In the genomic region with DNA sequence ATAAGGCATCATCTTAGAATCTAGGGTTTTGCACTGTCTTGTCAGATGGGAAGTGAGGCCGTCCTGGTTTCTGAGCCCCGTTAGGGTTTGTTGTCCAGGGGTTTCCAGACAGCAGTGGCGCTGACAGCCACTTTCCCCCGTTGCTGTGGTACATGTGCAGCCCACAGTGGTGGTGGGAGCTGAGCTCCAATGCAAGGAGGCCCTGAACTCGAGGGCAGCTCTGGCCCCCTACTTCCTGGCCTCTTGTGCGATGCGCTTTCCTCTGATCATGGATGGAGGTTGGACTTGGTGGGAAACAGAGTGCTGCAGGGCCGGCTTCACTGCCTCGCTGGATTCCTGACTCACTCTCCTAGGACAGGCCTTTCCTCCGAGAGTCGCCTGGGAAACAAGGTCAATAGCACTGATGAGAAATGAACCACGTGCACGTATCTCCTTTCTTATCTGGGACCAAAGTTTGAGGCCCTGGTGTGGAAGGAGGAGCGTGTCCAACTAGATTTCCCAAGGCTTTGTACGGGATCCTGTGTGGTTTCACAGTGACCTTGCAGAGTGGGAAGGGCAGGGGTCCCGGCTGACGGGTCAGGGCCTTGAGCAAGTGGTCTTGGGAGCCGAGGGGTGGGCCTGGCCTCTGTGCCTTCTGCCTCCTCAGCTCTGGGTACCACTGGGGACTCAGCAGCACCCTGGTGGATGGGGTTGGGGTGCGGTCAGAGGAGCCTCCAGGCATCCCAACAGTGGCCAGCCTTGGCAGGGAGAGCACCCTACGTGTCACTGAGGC, we compare ENCODE assay signal across 1 cellular context.
TF ChIP-seq lines count a peak whose summit lies in the region.

No MANE protein-coding gene starts in this region.

TF ChIP-seq in HepG2, 621 proteins besides CTCF, POLR2A, EP300 and RAD21 (continued from another document and continues in another):
- TF ChIP-seq, protein P1, sequence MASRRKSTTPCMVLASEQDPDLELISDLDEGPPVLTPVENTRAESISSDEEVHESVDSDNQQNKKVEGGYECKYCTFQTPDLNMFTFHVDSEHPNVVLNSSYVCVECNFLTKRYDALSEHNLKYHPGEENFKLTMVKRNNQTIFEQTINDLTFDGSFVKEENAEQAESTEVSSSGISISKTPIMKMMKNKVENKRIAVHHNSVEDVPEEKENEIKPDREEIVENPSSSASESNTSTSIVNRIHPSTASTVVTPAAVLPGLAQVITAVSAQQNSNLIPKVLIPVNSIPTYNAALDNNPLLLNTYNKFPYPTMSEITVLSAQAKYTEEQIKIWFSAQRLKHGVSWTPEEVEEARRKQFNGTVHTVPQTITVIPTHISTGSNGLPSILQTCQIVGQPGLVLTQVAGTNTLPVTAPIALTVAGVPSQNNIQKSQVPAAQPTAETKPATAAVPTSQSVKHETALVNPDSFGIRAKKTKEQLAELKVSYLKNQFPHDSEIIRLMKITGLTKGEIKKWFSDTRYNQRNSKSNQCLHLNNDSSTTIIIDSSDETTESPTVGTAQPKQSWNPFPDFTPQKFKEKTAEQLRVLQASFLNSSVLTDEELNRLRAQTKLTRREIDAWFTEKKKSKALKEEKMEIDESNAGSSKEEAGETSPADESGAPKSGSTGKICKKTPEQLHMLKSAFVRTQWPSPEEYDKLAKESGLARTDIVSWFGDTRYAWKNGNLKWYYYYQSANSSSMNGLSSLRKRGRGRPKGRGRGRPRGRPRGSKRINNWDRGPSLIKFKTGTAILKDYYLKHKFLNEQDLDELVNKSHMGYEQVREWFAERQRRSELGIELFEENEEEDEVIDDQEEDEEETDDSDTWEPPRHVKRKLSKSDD (CRISPR knock-in tag; IDR thresholded peaks at IDR 0.05; ENCODE audit: low read depth) = peak; percentile 82; the same call in 1 of the 2 replicates
- TF ChIP-seq SKI (IDR thresholded peaks at IDR 0.05; ENCODE audit: partially characterized antibody) (peak; percentile 41), NR2F1 (CRISPR knock-in tag; IDR thresholded peaks at IDR 0.05) (peak; percentile 38 to 51; a peak in 3 of 4 replicates), ZNF792 (CRISPR knock-in tag; IDR thresholded peaks at IDR 0.05) (0 out of 2 replicates have a peak, but pooled peaks have one; percentile 27), NR2C2 (CRISPR knock-in tag; IDR thresholded peaks at IDR 0.05; ENCODE audit: borderline replicate concordance) (peak; percentile 77; the same call in 1 of the 2 replicates), HOXD1 (CRISPR knock-in tag; IDR thresholded peaks at IDR 0.05) (peak; percentile 16; the same call in 1 of the 2 replicates), HDAC1 (CRISPR knock-in tag; IDR thresholded peaks at IDR 0.05) (peak; percentile 75; the same call in 1 of the 2 replicates), ZMYM2 (CRISPR knock-in tag; IDR thresholded peaks at IDR 0.05) (peak; percentile 76), NR2F2 (IDR thresholded peaks at IDR 0.05; ENCODE audit: borderline replicate concordance, low read depth) (peak; percentile 57; the same call in 1 of the 2 replicates), CENPT (CRISPR knock-in tag; IDR thresholded peaks at IDR 0.05; ENCODE audit: low read depth) (0 out of 2 replicates have a peak, but pooled peaks have one; percentile 48), RXRA (CRISPR knock-in tag; IDR thresholded peaks at IDR 0.05) (peak; percentile 65), HDAC2 (CRISPR knock-in tag; IDR thresholded peaks at IDR 0.05) (peak; percentile 69), ZNF556 (CRISPR knock-in tag; IDR thresholded peaks at IDR 0.05; ENCODE audit: borderline replicate concordance) (no peak), KDM3A (CRISPR knock-in tag; IDR thresholded peaks at IDR 0.05; ENCODE audit: low read depth) (peak; percentile 72; the same call in 1 of the 2 replicates), MTA1 (CRISPR knock-in tag; IDR thresholded peaks at IDR 0.05; ENCODE audit: borderline replicate concordance) (peak; percentile 86; the same call in 1 of the 2 replicates), CEBPB (IDR thresholded peaks at IDR 0.05; ENCODE audit: borderline replicate concordance, low read depth, low read length) (peak; percentile 22; the same call in 1 of the 2 replicates), FOXJ3 (CRISPR knock-in tag; IDR thresholded peaks at IDR 0.05; ENCODE audit: borderline replicate concordance) (0 out of 2 replicates have a peak, but pooled peaks have one; percentile 21)
- TF ChIP-seq, protein P2, sequence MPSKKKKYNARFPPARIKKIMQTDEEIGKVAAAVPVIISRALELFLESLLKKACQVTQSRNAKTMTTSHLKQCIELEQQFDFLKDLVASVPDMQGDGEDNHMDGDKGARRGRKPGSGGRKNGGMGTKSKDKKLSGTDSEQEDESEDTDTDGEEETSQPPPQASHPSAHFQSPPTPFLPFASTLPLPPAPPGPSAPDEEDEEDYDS (CRISPR knock-in tag; IDR thresholded peaks at IDR 0.05) = peak; percentile 16; the same call in 1 of the 2 replicates
- TF ChIP-seq, protein P3, sequence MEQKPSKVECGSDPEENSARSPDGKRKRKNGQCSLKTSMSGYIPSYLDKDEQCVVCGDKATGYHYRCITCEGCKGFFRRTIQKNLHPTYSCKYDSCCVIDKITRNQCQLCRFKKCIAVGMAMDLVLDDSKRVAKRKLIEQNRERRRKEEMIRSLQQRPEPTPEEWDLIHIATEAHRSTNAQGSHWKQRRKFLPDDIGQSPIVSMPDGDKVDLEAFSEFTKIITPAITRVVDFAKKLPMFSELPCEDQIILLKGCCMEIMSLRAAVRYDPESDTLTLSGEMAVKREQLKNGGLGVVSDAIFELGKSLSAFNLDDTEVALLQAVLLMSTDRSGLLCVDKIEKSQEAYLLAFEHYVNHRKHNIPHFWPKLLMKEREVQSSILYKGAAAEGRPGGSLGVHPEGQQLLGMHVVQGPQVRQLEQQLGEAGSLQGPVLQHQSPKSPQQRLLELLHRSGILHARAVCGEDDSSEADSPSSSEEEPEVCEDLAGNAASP (CRISPR knock-in tag; IDR thresholded peaks at IDR 0.05; ENCODE audit: borderline replicate concordance) = peak; percentile 34; the same call in 1 of the 2 replicates
- TF ChIP-seq, protein P4, sequence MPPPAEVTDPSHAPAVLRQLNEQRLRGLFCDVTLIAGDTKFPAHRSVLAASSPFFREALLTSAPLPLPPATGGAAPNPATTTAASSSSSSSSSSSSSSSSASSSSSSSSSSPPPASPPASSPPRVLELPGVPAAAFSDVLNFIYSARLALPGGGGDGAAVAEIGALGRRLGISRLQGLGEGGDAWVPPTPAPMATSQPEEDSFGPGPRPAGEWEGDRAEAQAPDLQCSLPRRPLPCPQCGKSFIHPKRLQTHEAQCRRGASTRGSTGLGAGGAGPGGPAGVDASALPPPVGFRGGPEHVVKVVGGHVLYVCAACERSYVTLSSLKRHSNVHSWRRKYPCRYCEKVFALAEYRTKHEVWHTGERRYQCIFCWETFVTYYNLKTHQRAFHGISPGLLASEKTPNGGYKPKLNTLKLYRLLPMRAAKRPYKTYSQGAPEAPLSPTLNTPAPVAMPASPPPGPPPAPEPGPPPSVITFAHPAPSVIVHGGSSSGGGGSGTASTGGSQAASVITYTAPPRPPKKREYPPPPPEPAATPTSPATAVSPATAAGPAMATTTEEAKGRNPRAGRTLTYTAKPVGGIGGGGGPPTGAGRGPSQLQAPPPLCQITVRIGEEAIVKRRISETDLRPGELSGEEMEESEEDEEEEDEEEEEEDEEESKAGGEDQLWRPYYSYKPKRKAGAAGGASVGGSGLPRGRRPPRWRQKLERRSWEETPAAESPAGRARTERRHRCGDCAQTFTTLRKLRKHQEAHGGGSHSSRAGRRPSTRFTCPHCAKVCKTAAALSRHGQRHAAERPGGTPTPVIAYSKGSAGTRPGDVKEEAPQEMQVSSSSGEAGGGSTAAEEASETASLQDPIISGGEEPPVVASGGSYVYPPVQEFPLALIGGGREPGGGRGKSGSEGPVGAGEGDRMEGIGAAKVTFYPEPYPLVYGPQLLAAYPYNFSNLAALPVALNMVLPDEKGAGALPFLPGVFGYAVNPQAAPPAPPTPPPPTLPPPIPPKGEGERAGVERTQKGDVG (CRISPR knock-in tag; IDR thresholded peaks at IDR 0.05; ENCODE audit: borderline replicate concordance) = peak; percentile 61; the same call in 1 of the 2 replicates
- TF ChIP-seq, protein P5, sequence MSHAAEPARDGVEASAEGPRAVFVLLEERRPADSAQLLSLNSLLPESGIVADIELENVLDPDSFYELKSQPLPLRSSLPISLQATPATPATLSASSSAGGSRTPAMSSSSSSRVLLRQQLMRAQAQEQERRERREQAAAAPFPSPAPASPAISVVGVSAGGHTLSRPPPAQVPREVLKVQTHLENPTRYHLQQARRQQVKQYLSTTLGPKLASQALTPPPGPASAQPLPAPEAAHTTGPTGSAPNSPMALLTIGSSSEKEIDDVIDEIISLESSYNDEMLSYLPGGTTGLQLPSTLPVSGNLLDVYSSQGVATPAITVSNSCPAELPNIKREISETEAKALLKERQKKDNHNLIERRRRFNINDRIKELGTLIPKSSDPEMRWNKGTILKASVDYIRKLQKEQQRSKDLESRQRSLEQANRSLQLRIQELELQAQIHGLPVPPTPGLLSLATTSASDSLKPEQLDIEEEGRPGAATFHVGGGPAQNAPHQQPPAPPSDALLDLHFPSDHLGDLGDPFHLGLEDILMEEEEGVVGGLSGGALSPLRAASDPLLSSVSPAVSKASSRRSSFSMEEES (CRISPR knock-in tag; IDR thresholded peaks at IDR 0.05) = peak; percentile 82
- TF ChIP-seq, protein P6, sequence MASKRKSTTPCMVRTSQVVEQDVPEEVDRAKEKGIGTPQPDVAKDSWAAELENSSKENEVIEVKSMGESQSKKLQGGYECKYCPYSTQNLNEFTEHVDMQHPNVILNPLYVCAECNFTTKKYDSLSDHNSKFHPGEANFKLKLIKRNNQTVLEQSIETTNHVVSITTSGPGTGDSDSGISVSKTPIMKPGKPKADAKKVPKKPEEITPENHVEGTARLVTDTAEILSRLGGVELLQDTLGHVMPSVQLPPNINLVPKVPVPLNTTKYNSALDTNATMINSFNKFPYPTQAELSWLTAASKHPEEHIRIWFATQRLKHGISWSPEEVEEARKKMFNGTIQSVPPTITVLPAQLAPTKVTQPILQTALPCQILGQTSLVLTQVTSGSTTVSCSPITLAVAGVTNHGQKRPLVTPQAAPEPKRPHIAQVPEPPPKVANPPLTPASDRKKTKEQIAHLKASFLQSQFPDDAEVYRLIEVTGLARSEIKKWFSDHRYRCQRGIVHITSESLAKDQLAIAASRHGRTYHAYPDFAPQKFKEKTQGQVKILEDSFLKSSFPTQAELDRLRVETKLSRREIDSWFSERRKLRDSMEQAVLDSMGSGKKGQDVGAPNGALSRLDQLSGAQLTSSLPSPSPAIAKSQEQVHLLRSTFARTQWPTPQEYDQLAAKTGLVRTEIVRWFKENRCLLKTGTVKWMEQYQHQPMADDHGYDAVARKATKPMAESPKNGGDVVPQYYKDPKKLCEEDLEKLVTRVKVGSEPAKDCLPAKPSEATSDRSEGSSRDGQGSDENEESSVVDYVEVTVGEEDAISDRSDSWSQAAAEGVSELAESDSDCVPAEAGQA (IDR thresholded peaks at IDR 0.05; ENCODE audit: low read depth) = no peak
- TF ChIP-seq, protein P6 (CRISPR knock-in tag; IDR thresholded peaks at IDR 0.05; ENCODE audit: borderline replicate concordance) = no peak
- TF ChIP-seq, protein P7, sequence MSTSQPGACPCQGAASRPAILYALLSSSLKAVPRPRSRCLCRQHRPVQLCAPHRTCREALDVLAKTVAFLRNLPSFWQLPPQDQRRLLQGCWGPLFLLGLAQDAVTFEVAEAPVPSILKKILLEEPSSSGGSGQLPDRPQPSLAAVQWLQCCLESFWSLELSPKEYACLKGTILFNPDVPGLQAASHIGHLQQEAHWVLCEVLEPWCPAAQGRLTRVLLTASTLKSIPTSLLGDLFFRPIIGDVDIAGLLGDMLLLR (CRISPR knock-in tag; IDR thresholded peaks at IDR 0.05) = peak; percentile 67; the same call in 1 of the 2 replicates
- TF ChIP-seq, protein P8, sequence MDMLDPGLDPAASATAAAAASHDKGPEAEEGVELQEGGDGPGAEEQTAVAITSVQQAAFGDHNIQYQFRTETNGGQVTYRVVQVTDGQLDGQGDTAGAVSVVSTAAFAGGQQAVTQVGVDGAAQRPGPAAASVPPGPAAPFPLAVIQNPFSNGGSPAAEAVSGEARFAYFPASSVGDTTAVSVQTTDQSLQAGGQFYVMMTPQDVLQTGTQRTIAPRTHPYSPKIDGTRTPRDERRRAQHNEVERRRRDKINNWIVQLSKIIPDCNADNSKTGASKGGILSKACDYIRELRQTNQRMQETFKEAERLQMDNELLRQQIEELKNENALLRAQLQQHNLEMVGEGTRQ (IDR thresholded peaks at IDR 0.05; ENCODE audit: low read depth, low read length) = peak; percentile 21; the same call in 1 of the 2 replicates
- TF ChIP-seq, protein P8 (CRISPR knock-in tag; IDR thresholded peaks at IDR 0.05; ENCODE audit: borderline replicate concordance) = no peak; the same call in 1 of the 2 replicates
- TF ChIP-seq, protein P9, sequence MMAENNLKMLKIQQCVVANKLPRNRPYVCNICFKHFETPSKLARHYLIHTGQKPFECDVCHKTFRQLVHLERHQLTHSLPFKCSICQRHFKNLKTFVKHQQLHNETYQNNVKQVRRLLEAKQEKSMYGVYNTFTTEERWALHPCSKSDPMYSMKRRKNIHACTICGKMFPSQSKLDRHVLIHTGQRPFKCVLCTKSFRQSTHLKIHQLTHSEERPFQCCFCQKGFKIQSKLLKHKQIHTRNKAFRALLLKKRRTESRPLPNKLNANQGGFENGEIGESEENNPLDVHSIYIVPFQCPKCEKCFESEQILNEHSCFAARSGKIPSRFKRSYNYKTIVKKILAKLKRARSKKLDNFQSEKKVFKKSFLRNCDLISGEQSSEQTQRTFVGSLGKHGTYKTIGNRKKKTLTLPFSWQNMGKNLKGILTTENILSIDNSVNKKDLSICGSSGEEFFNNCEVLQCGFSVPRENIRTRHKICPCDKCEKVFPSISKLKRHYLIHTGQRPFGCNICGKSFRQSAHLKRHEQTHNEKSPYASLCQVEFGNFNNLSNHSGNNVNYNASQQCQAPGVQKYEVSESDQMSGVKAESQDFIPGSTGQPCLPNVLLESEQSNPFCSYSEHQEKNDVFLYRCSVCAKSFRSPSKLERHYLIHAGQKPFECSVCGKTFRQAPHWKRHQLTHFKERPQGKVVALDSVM (CRISPR knock-in tag; IDR thresholded peaks at IDR 0.05) = peak; percentile 54
